In the genomic region with DNA sequence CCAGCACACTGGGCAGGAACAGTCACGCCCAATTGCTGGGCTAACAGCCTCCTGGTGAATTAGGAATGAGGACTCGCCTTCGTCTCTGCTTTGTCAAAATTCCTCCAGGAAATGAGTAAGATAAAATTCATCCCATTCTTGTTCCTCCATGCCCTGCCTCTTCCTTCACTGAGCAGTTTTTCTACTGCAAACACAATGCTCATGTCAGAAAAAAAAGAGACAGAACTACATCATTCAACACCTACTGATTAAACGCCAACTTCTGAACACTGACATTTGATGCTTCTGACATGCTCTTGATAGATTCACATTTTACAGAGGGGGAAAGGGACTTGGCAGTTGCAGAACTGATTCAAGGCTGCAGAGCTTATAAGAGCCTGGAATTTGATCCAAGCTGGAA, we compare ENCODE assay signal across 16 cellular contexts. TPM values are rescaled to one million over a fixed set of nuclear protein-coding genes. Genes with fewer than 3 reads are reported as not detected.
A peak's percentile ranks its signal among the peaks of the same experiment; 100 is the strongest.
DNase-seq lines count a peak whose midpoint lies in the region; ATAC-seq, FAIRE-seq and TF ChIP-seq lines count a peak whose summit lies in the region.
"Had no signal": no experiment of that assay in that cellular context is flagged by ENCODE, and none has a peak within 500 bp of the region (broad histone marks: within the 10 kb centered on the region; RNA-seq: fewer than 3 reads in every experiment).

No MANE protein-coding gene starts in this region.

- no peaks in the 10 kb centered on the region for H3K36me3 ChIP-seq in bronchial epithelial cell (ENCODE audit: control insufficient read depth, insufficient read depth, low read length)
- H3K36me3 ChIP-seq: BLaER1 had no signal

- no peak overlapping the region for H3K4me3 ChIP-seq in bronchial epithelial cell (ENCODE audit: low read depth, low read length)
- H3K4me3 ChIP-seq: BLaER1, GM12878, smooth muscle cell had no signal

- no peak for FAIRE-seq in bronchial epithelial cell (lab: Jason Lieb, UNC)
- FAIRE-seq: GM12878 had no signal

- no peaks in the 10 kb centered on the region for H3K27me3 ChIP-seq in bronchial epithelial cell (ENCODE audit: control insufficient read depth, insufficient read depth, low read length)
- H3K27me3 ChIP-seq: BLaER1 had no signal

- no peak for TF ChIP-seq CTCF in bronchial epithelial cell (IDR thresholded peaks at IDR 0.05; ENCODE audit: insufficient read depth, low read length, severe bottlenecking)

- ATAC-seq in GM21619 (IDR thresholded peaks at IDR 0.05; ENCODE audit: unreplicated experiment) (no peak), HG02885 (IDR thresholded peaks at IDR 0.05; ENCODE audit: poor library complexity, unreplicated experiment) (no peak), GM18907 (IDR thresholded peaks at IDR 0.05; ENCODE audit: unreplicated experiment) (no peak)
- ATAC-seq: GM12878 had no signal

- peak; percentile 55 for DNase-seq in Daoy (ENCODE audit: low read depth)
- DNase-seq in LHCN-M2 (ENCODE audit: low read depth) = peak; percentile 51
- peak; percentile 82 for DNase-seq in bronchial epithelial cell (ENCODE audit: low read depth)
- DNase-seq in myocyte (ENCODE audit: low read depth) = peak; percentile 29
- DNase-seq in NCI-H2081 treated with DMSO at 0.1 percent for 48 hours (lab: John Stamatoyannopoulos, UW) = no peak
- DNase-seq: activated naive CD4-positive, alpha-beta T cell treated with Interleukin-2 at 50 U/mL for 16 hours; effector CD4-positive, alpha-beta T cell; NCI-H187; occipital lobe; stimulated activated naive CD4-positive, alpha-beta T cell treated with Interleukin-2 at 50 U/mL for 16 hours had no signal

RNA-seq across cellular contexts. Expression of gene DTX1, which starts 37.5 kb away (rescaled TPM):
- 0.24 and 2.3 TPM in 2 replicates for total RNA-seq in Daoy (2014; rRNA removed; shearing (Covaris generic))
- total RNA-seq in LHCN-M2 (2014; rRNA removed) (0.11 TPM in 1 of 2 replicates, not detected in the other), bronchial epithelial cell (not detected in 2 replicates), myocyte (0.13 TPM in 1 of 2 replicates, not detected in the other)
- not detected for polyA plus RNA-seq in LHCN-M2 (2012)
- polyA plus RNA-seq in myocyte (2012) = not detected

RNA-seq across cellular contexts. Expression of gene OAS2, which starts 40.7 kb away (rescaled TPM):
- total RNA-seq in Daoy (2014; rRNA removed; shearing (Covaris generic)) = 3.9 and 5.1 TPM in 2 replicates
- 2.9 and 9.9 TPM in 2 replicates for total RNA-seq in LHCN-M2 (2014; rRNA removed)
- 0.38 TPM for polyA plus RNA-seq in LHCN-M2 (2012)
- 0.64 and 0.79 TPM in 2 replicates for total RNA-seq in bronchial epithelial cell
- total RNA-seq in myocyte = 5.6 and 9.1 TPM in 2 replicates
- 1.1 TPM for polyA plus RNA-seq in myocyte (2012)
- total RNA-seq: smooth muscle cell had no signal
- polyA plus RNA-seq: smooth muscle cell had no signal
